In genomic region chr12:116434155-116435065, GRCh38 we compare ENCODE assay signal across 9 cellular contexts.
A peak's percentile ranks its signal among the peaks of the same experiment; 100 is the strongest.
DNase-seq lines count a peak whose midpoint lies in the region; ATAC-seq lines count a peak whose summit lies in the region.
"Had no signal": no experiment of that assay in that cellular context is flagged by ENCODE, and none has a peak within 500 bp of the region (broad histone marks: within the 10 kb centered on the region; RNA-seq: fewer than 3 reads in every experiment).

No MANE protein-coding gene starts in this region.

- H3K27ac ChIP-seq in SJCRH30: no peak overlapping the region
- H3K27ac ChIP-seq: KMS-11 had no signal

- H3K4me3 Mint-ChIP-seq in activated T-helper 2 cell treated with anti-CD3 and anti-CD28 coated beads, Interferon-gamma antibody, Interleukin-2, Interleukin-4, amounts not matched to agents 10 μg/mL and 5 μg/mL and 100 μg/mL, durations not matched to agents 14 hours and 24 hours and 36 hours (ENCODE audit: low read depth): no peak overlapping the region

- H3K36me3 Mint-ChIP-seq in activated T-helper 2 cell treated with anti-CD3 and anti-CD28 coated beads, Interferon-gamma antibody, Interleukin-2, Interleukin-4, amounts not matched to agents 10 μg/mL and 5 μg/mL and 100 μg/mL, durations not matched to agents 14 hours and 24 hours and 36 hours (ENCODE audit: low read depth): no peaks in the 10 kb centered on the region

- H3K9me3 Mint-ChIP-seq in activated T-helper 2 cell treated with anti-CD3 and anti-CD28 coated beads, Interferon-gamma antibody, Interleukin-2, Interleukin-4, amounts not matched to agents 10 μg/mL and 5 μg/mL and 100 μg/mL, durations not matched to agents 14 hours and 24 hours and 36 hours: no peaks in the 10 kb centered on the region

- no peak overlapping the region for H3K27ac Mint-ChIP-seq in activated T-helper 2 cell treated with anti-CD3 and anti-CD28 coated beads, Interferon-gamma antibody, Interleukin-2, Interleukin-4, amounts not matched to agents 10 μg/mL and 5 μg/mL and 100 μg/mL, durations not matched to agents 14 hours and 24 hours and 36 hours

- peaks cover 3% of the 10 kb centered on the region for H3K27me3 Mint-ChIP-seq in activated T-helper 2 cell treated with anti-CD3 and anti-CD28 coated beads, Interferon-gamma antibody, Interleukin-2, Interleukin-4, amounts not matched to agents 10 μg/mL and 5 μg/mL and 100 μg/mL, durations not matched to agents 14 hours and 24 hours and 36 hours (ENCODE audit: low read depth)

- H3K36me3 ChIP-seq in SJCRH30: no peaks in the 10 kb centered on the region

- intact Hi-C loops in activated T-helper 2 cell treated with anti-CD3 and anti-CD28 coated beads, Interferon-gamma antibody, Interleukin-2, Interleukin-4, amounts not matched to agents 10 μg/mL and 5 μg/mL and 100 μg/mL, durations not matched to agents 14 hours and 24 hours and 36 hours (cut with micrococcal nuclease): no loop called here

- H3K9me3 ChIP-seq in SJCRH30 (replicated peaks): no peaks in the 10 kb centered on the region

- no peaks in the 10 kb centered on the region for H3K27me3 ChIP-seq in SJCRH30

- H3K4me1 ChIP-seq in SJCRH30: no peaks in the 10 kb centered on the region

- no peaks in the 10 kb centered on the region for H3K4me1 Mint-ChIP-seq in activated T-helper 2 cell treated with anti-CD3 and anti-CD28 coated beads, Interferon-gamma antibody, Interleukin-2, Interleukin-4, amounts not matched to agents 10 μg/mL and 5 μg/mL and 100 μg/mL, durations not matched to agents 14 hours and 24 hours and 36 hours (ENCODE audit: low read depth)

- peak overlapping the region; percentile 24 for H3K4me3 ChIP-seq in SJCRH30

- peak; percentile 94 for DNase-seq in ELR (ENCODE audit: low read depth)
- DNase-seq in SJCRH30: peak; percentile 40 to 53
- DNase-seq in fibroblast of the conjunctiva (ENCODE audit: low read depth): peak; percentile 87
- DNase-seq in nucleus accumbens (lab: John Stamatoyannopoulos, UW): peak in 30 of 56 donors; percentile 1 to 61 (median 8)
- no peak for DNase-seq in activated T-helper 2 cell treated with anti-CD3 and anti-CD28 coated beads, Interferon-gamma antibody, Interleukin-2, Interleukin-4, amounts not matched to agents 10 μg/mL and 5 μg/mL and 100 μg/mL, durations not matched to agents 14 hours and 24 hours and 36 hours (ENCODE audit: low spot score)

- ATAC-seq in HG02938 (IDR thresholded peaks at IDR 0.05; ENCODE audit: unreplicated experiment): no peak
- ATAC-seq in HG03521 (IDR thresholded peaks at IDR 0.05; ENCODE audit: unreplicated experiment): no peak
- ATAC-seq in HG02588 (IDR thresholded peaks at IDR 0.05; ENCODE audit: unreplicated experiment): no peak
